Comparison of ENCODE assay signal across 20 cellular contexts in genomic region chr20:52251137-52251700, GRCh38.
"Had no signal": no experiment of that assay in that cellular context is flagged by ENCODE, and none has a peak within 500 bp of the region (broad histone marks: within the 10 kb centered on the region; RNA-seq: fewer than 3 reads in every experiment).

No MANE protein-coding gene starts in this region.

- H3K4me1 Mint-ChIP-seq: memory B cell, naive B cell, nephron had no signal

- H3K4me3 Mint-ChIP-seq: memory B cell, naive B cell, nephron had no signal

- H3K27ac Mint-ChIP-seq: memory B cell, nephron had no signal

- H3K36me3 Mint-ChIP-seq: memory B cell had no signal

- DNase-seq: effector memory CD4-positive, alpha-beta T cell; esophagus squamous epithelium; foreskin fibroblast; head of caudate nucleus; kidney; left cardiac atrium; left ventricle myocardium inferior; lower lobe of right lung; naive B cell; occipital lobe; psoas muscle; retina; spleen; stimulated activated CD4-positive, alpha-beta T cell treated with anti-CD3 and anti-CD28 coated beads, Interleukin-2, amount 100 ng/mL, for 24 hours; stimulated activated naive CD4-positive, alpha-beta T cell treated with Interleukin-2 at 50 U/mL for 16 hours; trophoblast cell had no signal

- ATAC-seq: left cardiac atrium, lower lobe of right lung, psoas muscle, sciatic nerve had no signal

- FAIRE-seq: endometrium, kidney had no signal
